12 cellular contexts compared by ENCODE assay signal in genomic region chr9:116870566-116870965, GRCh38.
DNase-seq lines count a peak whose midpoint lies in the region; ATAC-seq, FAIRE-seq and TF ChIP-seq lines count a peak whose summit lies in the region.
"Had no signal": no experiment of that assay in that cellular context is flagged by ENCODE, and none has a peak within 500 bp of the region (broad histone marks: within the 10 kb centered on the region; RNA-seq: fewer than 3 reads in every experiment).

No MANE protein-coding gene starts in this region.

- TF ChIP-seq CTCF in bronchial epithelial cell (IDR thresholded peaks at IDR 0.05; ENCODE audit: insufficient read depth, low read length, severe bottlenecking) (no peak), stomach (IDR thresholded peaks at IDR 0.05) (no peak)

- H3K9me3 ChIP-seq in stomach: peaks cover 0 to 2% (median 0%) of the 10 kb centered on the region in 4 donors
- H3K9me3 ChIP-seq: ovary had no signal

- H3K4me1 ChIP-seq in stomach: no peaks in the 10 kb centered on the region

- DNase-seq in ACHN (peak; percentile 90), HPDE6-E6E7 (ENCODE audit: extremely low spot score) (peak; percentile 92), bronchial epithelial cell (ENCODE audit: low read depth) (peak; percentile 96), left kidney (ENCODE audit: low read depth, low spot score) (peak; percentile 52), stomach (no peak), NCI-H2029 treated with DMSO at 0.1 percent for 48 hours (lab: John Stamatoyannopoulos, UW) (no peak)
- DNase-seq in stimulated activated CD4-positive, alpha-beta T cell treated with anti-CD3 and anti-CD28 coated beads, Interleukin-2, amount 100 ng/mL, for 48 hours: no peak
- DNase-seq: NCI-H1092, NCI-H446, ovary had no signal

- in situ Hi-C loops in ACHN (cut with HindIII; ENCODE audit: low pct_ligation_motif_present, low pct_unique_long_range_greater_than_20kb, low sequenced_read_pairs): no loop called here

- no peak for TF ChIP-seq EP300 in stomach (IDR thresholded peaks at IDR 0.05)

- ATAC-seq in GM19351 (IDR thresholded peaks at IDR 0.05; ENCODE audit: unreplicated experiment): no peak

- WGBS in stomach, 5 donors: 54 to 74% (median 64%) methylated on average over 3 of the region's 3 CpGs

- H3K27ac ChIP-seq in stomach: no peak overlapping the region
- H3K27ac ChIP-seq: ovary had no signal

- H3K27me3 ChIP-seq in bronchial epithelial cell (ENCODE audit: control insufficient read depth, insufficient read depth, low read length): no peaks in the 10 kb centered on the region
- no peaks in the 10 kb centered on the region for H3K27me3 ChIP-seq in stomach
- H3K27me3 ChIP-seq: ovary had no signal

- no peak for TF ChIP-seq POLR2A in stomach (IDR thresholded peaks at IDR 0.05)

- peak; percentile 98 for FAIRE-seq in bronchial epithelial cell (lab: Jason Lieb, UNC)
- FAIRE-seq: colon had no signal

- intact Hi-C loops in stomach (cut with DNase I; ENCODE audit: low total_unique reads): no loop called here

- H3K4me3 ChIP-seq in bronchial epithelial cell (ENCODE audit: low read depth, low read length) (no peak overlapping the region), stomach (no peak overlapping the region)
- H3K4me3 ChIP-seq: ovary had no signal

- H3K36me3 ChIP-seq in bronchial epithelial cell (ENCODE audit: control insufficient read depth, insufficient read depth, low read length) (no peaks in the 10 kb centered on the region), stomach (no peaks in the 10 kb centered on the region)
- H3K36me3 ChIP-seq: ovary had no signal

Comparison
In these comparisons a context has a peak if more than half of its experiments do, and no peak if none do; other contexts are left out.
1. DNase-seq: peak in ACHN (single experiment), HPDE6-E6E7 (single experiment), bronchial epithelial cell (single experiment) and left kidney (single experiment); none in stomach (single experiment), NCI-H2029 treated with DMSO at 0.1 percent for 48 hours (single experiment) and stimulated activated CD4-positive, alpha-beta T cell treated with anti-CD3 and anti-CD28 coated beads, Interleukin-2, amount 100 ng/mL, for 48 hours (0 of 2).